18 cellular contexts compared by ENCODE assay signal in genomic region chr5:3351581-3352442, GRCh38.
DNase-seq lines count a peak whose midpoint lies in the region; ATAC-seq and TF ChIP-seq lines count a peak whose summit lies in the region.
"Had no signal": no experiment of that assay in that cellular context is flagged by ENCODE, and none has a peak within 500 bp of the region (broad histone marks: within the 10 kb centered on the region; RNA-seq: fewer than 3 reads in every experiment).

No MANE protein-coding gene starts in this region.

- no peaks in the 10 kb centered on the region for H3K4me1 Mint-ChIP-seq in natural killer cell
- H3K4me1 Mint-ChIP-seq: CD4-positive, CD25-positive, alpha-beta regulatory T cell had no signal

- H2BK120ac ChIP-seq in trophoblast cell (ENCODE audit: insufficient read depth, low read length, poor library complexity), result no peak overlapping the region

- no peak overlapping the region for H3K4me2 ChIP-seq in trophoblast cell (ENCODE audit: low read length)

- no peaks in the 10 kb centered on the region for H3K36me3 Mint-ChIP-seq in natural killer cell
- H3K36me3 Mint-ChIP-seq: CD4-positive, CD25-positive, alpha-beta regulatory T cell had no signal

- H4K12ac ChIP-seq in trophoblast cell (ENCODE audit: low read depth, low read length), result no peak overlapping the region

- H3K9ac ChIP-seq in trophoblast cell (ENCODE audit: low read length) (no peak overlapping the region), colonic mucosa (ENCODE audit: low read depth in 2 of 2, low read length in 2 of 2) (no peak overlapping the region)

- no peak overlapping the region for H4K8ac ChIP-seq in trophoblast cell (ENCODE audit: low read depth, low read length)

- no peak overlapping the region for H3K27ac Mint-ChIP-seq in natural killer cell
- H3K27ac Mint-ChIP-seq: CD4-positive, CD25-positive, alpha-beta regulatory T cell had no signal

- H3K4ac ChIP-seq in trophoblast cell (ENCODE audit: low read depth, low read length), result no peak overlapping the region

- TF ChIP-seq CTCF in left ventricle myocardium inferior (IDR thresholded peaks at IDR 0.05; ENCODE audit: borderline replicate concordance) (no peak), vagina (IDR thresholded peaks at IDR 0.05) (no peak), colonic mucosa (IDR thresholded peaks at IDR 0.05) (no peak), natural killer cell (IDR thresholded peaks at IDR 0.05) (no peak)

- H3K9me3 ChIP-seq in left ventricle myocardium inferior (replicated peaks) (no peaks in the 10 kb centered on the region), right cardiac atrium (ENCODE audit: control insufficient read depth, low read length) (no peaks in the 10 kb centered on the region), trophoblast cell (ENCODE audit: insufficient read depth, low read depth, low read length) (peaks cover 8% of the 10 kb centered on the region), vagina (no peaks in the 10 kb centered on the region), colonic mucosa (no peaks in the 10 kb centered on the region)

- H3K14ac ChIP-seq in trophoblast cell (ENCODE audit: low read length), result no peak overlapping the region

- H3K4me3 ChIP-seq in left ventricle myocardium inferior, result no peak overlapping the region
- H3K4me3 ChIP-seq in right cardiac atrium (ENCODE audit: low read length), result no peak overlapping the region
- peak overlapping the region; percentile 31 for H3K4me3 ChIP-seq in trophoblast cell (ENCODE audit: low read depth, low read length)
- H3K4me3 ChIP-seq in vagina, result no peak overlapping the region
- H3K4me3 ChIP-seq in colonic mucosa, result no peak overlapping the region

- H2BK12ac ChIP-seq in trophoblast cell (ENCODE audit: low read length), result no peak overlapping the region

- ATAC-seq in Right ventricle myocardium superior (ENCODE audit: poor library complexity) (peak; percentile 56), right cardiac atrium (peak; percentile 36 to 53), natural killer cell (no peak)

- H3K36me3 ChIP-seq in left ventricle myocardium inferior (no peaks in the 10 kb centered on the region), trophoblast cell (ENCODE audit: control insufficient read depth in 1 of 2, insufficient read depth in 2 of 2, low read length in 2 of 2) (no peaks in the 10 kb centered on the region), vagina (no peaks in the 10 kb centered on the region), colonic mucosa (no peaks in the 10 kb centered on the region)
- H3K36me3 ChIP-seq: BE2C had no signal

- H3K27me3 ChIP-seq in left ventricle myocardium inferior (ENCODE audit: low read depth) (peaks cover 47% of the 10 kb centered on the region), right cardiac atrium (ENCODE audit: control insufficient read depth, insufficient read depth) (no peaks in the 10 kb centered on the region), trophoblast cell (ENCODE audit: insufficient read depth, low read length) (no peaks in the 10 kb centered on the region), vagina (no peaks in the 10 kb centered on the region), colonic mucosa (no peaks in the 10 kb centered on the region)
- H3K27me3 ChIP-seq: BE2C had no signal

- no peak overlapping the region for H3K23ac ChIP-seq in trophoblast cell (ENCODE audit: low read length)

- DNase-seq in Right ventricle myocardium superior, result no peak
- DNase-seq in left ventricle myocardium inferior, result no peak
- no peak for DNase-seq in right cardiac atrium
- DNase-seq in trophoblast cell, result no peak
- peak; percentile 60 to 72 for DNase-seq in vagina (ENCODE audit: extremely low spot score in 2 of 2)
- DNase-seq in AG20443 (ENCODE audit: low spot score), result no peak
- no peak for DNase-seq in colonic mucosa
- no peak for DNase-seq in natural killer cell
- DNase-seq: BE2C; CD4-positive, CD25-positive, alpha-beta regulatory T cell; COR-L47; DMS 273 treated with DMSO at 0.1 percent for 48 hours; IMR-90; NCI-H1436; NCI-H1930; NCI-H345; NCI-H524 treated with DMSO at 0.1 percent for 48 hours had no signal

- no peak overlapping the region for H2AK5ac ChIP-seq in trophoblast cell (ENCODE audit: low read length)

- no peaks in the 10 kb centered on the region for H3K79me2 ChIP-seq in trophoblast cell (ENCODE audit: control insufficient read depth, insufficient read depth, low read length, poor library complexity)

- no peak overlapping the region for H3K18ac ChIP-seq in trophoblast cell (ENCODE audit: low read length)

- H3K4me1 ChIP-seq in left ventricle myocardium inferior (no peaks in the 10 kb centered on the region), right cardiac atrium (ENCODE audit: control insufficient read depth, insufficient read depth, low read length) (no peaks in the 10 kb centered on the region), trophoblast cell (ENCODE audit: control insufficient read depth in 1 of 2, insufficient read depth in 2 of 2, low read length in 2 of 2) (no peaks in the 10 kb centered on the region), vagina (no peaks in the 10 kb centered on the region), colonic mucosa (no peaks in the 10 kb centered on the region)
- H3K4me1 ChIP-seq: BE2C had no signal

- H3K27ac ChIP-seq in left ventricle myocardium inferior (replicated peaks), result no peak overlapping the region
- H3K27ac ChIP-seq in right cardiac atrium (ENCODE audit: low read length), result no peak overlapping the region
- no peak overlapping the region for H3K27ac ChIP-seq in trophoblast cell (ENCODE audit: low read depth, low read length)
- H3K27ac ChIP-seq in vagina, result no peak overlapping the region
- H3K27ac ChIP-seq in colonic mucosa, result no peak overlapping the region
- H3K27ac ChIP-seq: HL-60 had no signal

- no peak for TF ChIP-seq POLR2A in vagina (IDR thresholded peaks at IDR 0.05)

- no peak overlapping the region for H2BK5ac ChIP-seq in trophoblast cell (ENCODE audit: low read depth, low read length, poor library complexity)

- H4K91ac ChIP-seq in trophoblast cell (ENCODE audit: low read depth, low read length), result no peak overlapping the region

- no peaks in the 10 kb centered on the region for H3K79me1 ChIP-seq in trophoblast cell (ENCODE audit: low read length)

- peaks cover 4 to 10% of the 10 kb centered on the region in 2 donors for H3K9me3 Mint-ChIP-seq in natural killer cell

- no peak overlapping the region for H2AFZ ChIP-seq in trophoblast cell (ENCODE audit: insufficient read depth, low read length, poor library complexity)

- H3K4me3 Mint-ChIP-seq in natural killer cell, result no peak overlapping the region
- H3K4me3 Mint-ChIP-seq: CD4-positive, CD25-positive, alpha-beta regulatory T cell had no signal

- no peaks in the 10 kb centered on the region for H3K27me3 Mint-ChIP-seq in natural killer cell (ENCODE audit: low read depth in 2 of 2)
- H3K27me3 Mint-ChIP-seq: CD4-positive, CD25-positive, alpha-beta regulatory T cell had no signal

- 70% methylated on average over 10 of the region's 10 CpGs for WGBS in right cardiac atrium
- WGBS in trophoblast cell (ENCODE audit: extremely low coverage, insufficient coverage, insufficient read length), result no CpG with 5 or more reads among the region's 10 CpGs

- intact Hi-C loops in Right ventricle myocardium superior (cut with DNase I) (no loop called here), left ventricle myocardium inferior (cut with micrococcal nuclease) (no loop called here), right cardiac atrium (cut with DNase I) (no loop called here), vagina (cut with DNase I) (no loop called here), colonic mucosa (cut with DNase I) (no loop called here), natural killer cell (cut with micrococcal nuclease) (no loop called here)

Comparison
In these comparisons a context has a peak if more than half of its experiments do, and no peak if none do; other contexts are left out.
1. ATAC-seq: peak in Right ventricle myocardium superior (single experiment) and right cardiac atrium (2 of 2); none in natural killer cell (0 of 3).
2. DNase-seq: peak in vagina (2 of 2); none in Right ventricle myocardium superior (single experiment), left ventricle myocardium inferior (single experiment), right cardiac atrium (0 of 3), trophoblast cell (0 of 2), AG20443 (single experiment), colonic mucosa (single experiment) and natural killer cell (single experiment).